ENCODE assay signal across 8 cellular contexts in genomic region chrX:10189317-10190268, GRCh38. TPM values are rescaled to one million over a fixed set of nuclear protein-coding genes. Genes with fewer than 3 reads are reported as not detected.
DNase-seq lines count a peak whose midpoint lies in the region; ATAC-seq and TF ChIP-seq lines count a peak whose summit lies in the region.

No MANE protein-coding gene starts in this region.

- H3K4me1 Mint-ChIP-seq in mesothelial cell of epicardium = peaks cover 4% of the 10 kb centered on the region

- H3K36me3 ChIP-seq in effector memory CD4-positive, alpha-beta T cell (ENCODE audit: control insufficient read depth, insufficient read depth, low read length) = no peaks in the 10 kb centered on the region

- peaks cover 24% of the 10 kb centered on the region for H3K9me3 Mint-ChIP-seq in mesothelial cell of epicardium

- no peaks in the 10 kb centered on the region for H3K36me3 Mint-ChIP-seq in mesothelial cell of epicardium

- ATAC-seq in GM18867 (IDR thresholded peaks at IDR 0.05; ENCODE audit: unreplicated experiment) (peak; percentile 86), HG03175 (IDR thresholded peaks at IDR 0.05; ENCODE audit: unreplicated experiment) (peak; percentile 79)

- no peaks in the 10 kb centered on the region for H3K9me3 ChIP-seq in effector memory CD4-positive, alpha-beta T cell (ENCODE audit: control insufficient read depth, low read length)

- peak; percentile 77 for TF ChIP-seq CTCF in AG09309 (IDR thresholded peaks at IDR 0.05; ENCODE audit: control insufficient read depth, insufficient read depth, low read depth, low read length, missing control alignments)
- TF ChIP-seq CTCF in mesothelial cell of epicardium (IDR thresholded peaks at IDR 0.05; ENCODE audit: unreplicated experiment) = peak; percentile 92

- no peaks in the 10 kb centered on the region for H3K4me1 ChIP-seq in effector memory CD4-positive, alpha-beta T cell (ENCODE audit: control insufficient read depth, insufficient read depth, low read length, poor library complexity, severe bottlenecking)

- no peak overlapping the region for H3K27ac Mint-ChIP-seq in mesothelial cell of epicardium

- no peak overlapping the region for H3K4me3 ChIP-seq in AG09309 (ENCODE audit: control insufficient read depth, low read depth, low read length)
- H3K4me3 ChIP-seq in effector memory CD4-positive, alpha-beta T cell (ENCODE audit: insufficient read depth, low read depth, low read length, poor library complexity, severe bottlenecking) = no peak overlapping the region

- H3K4me3 Mint-ChIP-seq in mesothelial cell of epicardium = no peak overlapping the region

- H3K27ac ChIP-seq in effector memory CD4-positive, alpha-beta T cell (ENCODE audit: insufficient read depth, low read length, poor library complexity, severe bottlenecking) = no peak overlapping the region

- DNase-seq in AG09309 (ENCODE audit: low read depth) (no peak), NCI-H526 (lab: John Stamatoyannopoulos, UW) (peak; percentile 54 to 85), mesothelial cell of epicardium (ENCODE audit: low spot score in 2 of 2, unreplicated experiment in 2 of 2) (peak in 1 of 2 experiments; percentile 83)
- DNase-seq in activated CD8-positive, alpha-beta memory T cell treated with anti-CD3 and anti-CD28 coated beads for 1 hour (ENCODE audit: extremely low read depth in 1 of 2, low read depth in 1 of 2) = peak; percentile 33 to 43
- DNase-seq in effector memory CD4-positive, alpha-beta T cell = peak; percentile 38 to 54 (median 50)
- peak; percentile 44 to 58 for DNase-seq in stimulated activated CD8-positive, alpha-beta memory T cell treated with anti-CD3 and anti-CD28 coated beads, Interleukin-4, amount 100 ng/mL, for 1 hour (ENCODE audit: low read depth in 2 of 2, low spot score in 1 of 2)

- no peaks in the 10 kb centered on the region for H3K27me3 ChIP-seq in effector memory CD4-positive, alpha-beta T cell (replicated peaks; ENCODE audit: control insufficient read depth, insufficient read depth, low read length, poor library complexity, severe bottlenecking)

- no peaks in the 10 kb centered on the region for H3K27me3 Mint-ChIP-seq in mesothelial cell of epicardium (ENCODE audit: low read depth)

RNA-seq across cellular contexts. Expression of gene CLCN4, which starts 32.8 kb away (rescaled TPM):
- 5.7 to 8.6 TPM (median 7.0 TPM) in 3 replicates for total RNA-seq in mesothelial cell of epicardium
